ENCODE assay signal across 25 cellular contexts in genomic region chr4:5932021-5932553, GRCh38. TPM values are rescaled to one million over a fixed set of nuclear protein-coding genes. Genes with fewer than 3 reads are reported as not detected.
A peak's percentile ranks its signal among the peaks of the same experiment; 100 is the strongest.
DNase-seq lines count a peak whose midpoint lies in the region; TF ChIP-seq lines count a peak whose summit lies in the region.
"Had no signal": no experiment of that assay in that cellular context is flagged by ENCODE, and none has a peak within 500 bp of the region (broad histone marks: within the 10 kb centered on the region; RNA-seq: fewer than 3 reads in every experiment).

No MANE protein-coding gene starts in this region.

- no peak overlapping the region for H2AK5ac ChIP-seq in neuronal stem cell (ENCODE audit: low read depth, low read length)

- no peak overlapping the region for H2BK5ac ChIP-seq in neuronal stem cell (ENCODE audit: low read length)

- H3K36me3 Mint-ChIP-seq in Caco-2 (ENCODE audit: insufficient read depth, unreplicated experiment) (no peaks in the 10 kb centered on the region), chondrocyte (ENCODE audit: low read depth) (peaks cover 4% of the 10 kb centered on the region)

- no peak overlapping the region for H2BK12ac ChIP-seq in neuronal stem cell (ENCODE audit: low read length)

- no peaks in the 10 kb centered on the region for H3K9me3 Mint-ChIP-seq in Caco-2 (ENCODE audit: unreplicated experiment)
- H3K9me3 Mint-ChIP-seq in chondrocyte (ENCODE audit: low read depth) = no peaks in the 10 kb centered on the region

- no peak overlapping the region for H3K4me3 ChIP-seq in neuronal stem cell (ENCODE audit: low read length in 2 of 2)
- no peak overlapping the region for H3K4me3 ChIP-seq in Caco-2 (ENCODE audit: low read depth, low read length)
- H3K4me3 ChIP-seq: cardiac muscle cell, MG63, SJCRH30, upper lobe of left lung had no signal

- no peaks in the 10 kb centered on the region for H3K4me1 Mint-ChIP-seq in Caco-2 (ENCODE audit: low read depth, unreplicated experiment)
- H3K4me1 Mint-ChIP-seq in chondrocyte (ENCODE audit: low read depth) = peaks cover 13% of the 10 kb centered on the region
- H3K4me1 Mint-ChIP-seq: T-helper 17 cell had no signal

- POLR2A ChIA-PET in Caco-2 (lab: Charles Lee) = no interaction called here

- CTCF ChIA-PET in Caco-2 (lab: Charles Lee) = no interaction called here

- TF ChIP-seq CTCF in Caco-2 (IDR thresholded peaks at IDR 0.05; ENCODE audit: insufficient read depth in 1 of 2, low read depth in 1 of 2, low read length in 1 of 2, severe bottlenecking in 1 of 2, unreplicated experiment in 1 of 2) (no peak), chondrocyte (IDR thresholded peaks at IDR 0.05) (no peak)

- H3K27me3 Mint-ChIP-seq in Caco-2 (ENCODE audit: insufficient read depth, unreplicated experiment) = peaks cover 30% of the 10 kb centered on the region
- peaks cover 63% of the 10 kb centered on the region for H3K27me3 Mint-ChIP-seq in chondrocyte (ENCODE audit: low read depth)

- H2BK15ac ChIP-seq in neuronal stem cell (ENCODE audit: low read length) = no peak overlapping the region

- H3K27me3 ChIP-seq in neuronal stem cell (ENCODE audit: control insufficient read depth in 3 of 3, insufficient read depth in 3 of 3, low read depth in 1 of 3, low read length in 3 of 3) (peaks cover 0 to 31% (median 3%) of the 10 kb centered on the region in 3 experiments), Caco-2 (replicated peaks; ENCODE audit: control insufficient read depth, insufficient read depth, low read length) (no peaks in the 10 kb centered on the region)
- H3K27me3 ChIP-seq: cardiac muscle cell, MG63, upper lobe of left lung had no signal

- no peak overlapping the region for H2BK120ac ChIP-seq in neuronal stem cell (ENCODE audit: low read depth, low read length)

- no peak overlapping the region for H4K8ac ChIP-seq in neuronal stem cell (ENCODE audit: low read depth, low read length)

- intact Hi-C loops in Caco-2 (cut with micrococcal nuclease; ENCODE audit: unreplicated experiment) = no loop called here

- H3K14ac ChIP-seq in neuronal stem cell (ENCODE audit: low read length) = no peak overlapping the region

- H3K9me3 ChIP-seq in neuronal stem cell (replicated peaks in 1 of 2; ENCODE audit: control insufficient read depth in 2 of 2, insufficient read depth in 1 of 2, low read depth in 1 of 2, low read length in 2 of 2) (no peaks in the 10 kb centered on the region), Caco-2 (no peaks in the 10 kb centered on the region)
- H3K9me3 ChIP-seq: MG63, neutrophil, SJCRH30, upper lobe of left lung had no signal

- TF ChIP-seq RAD21 in Ishikawa (IDR thresholded peaks at IDR 0.05; ENCODE audit: low read depth) = no peak

- H3K4ac ChIP-seq in neuronal stem cell (ENCODE audit: low read length) = no peak overlapping the region

- TF ChIP-seq EP300 in Ishikawa (IDR thresholded peaks at IDR 0.05; ENCODE audit: borderline replicate concordance) = no peak

- BruUV-seq in Caco-2 (replicated peaks; lab: Mats Ljungman, UMichigan) = no TSS peak

- H4K91ac ChIP-seq in neuronal stem cell (ENCODE audit: low read depth, low read length, poor library complexity) = no peak overlapping the region

- H3K27ac ChIP-seq in neuronal stem cell (replicated peaks; ENCODE audit: low read length) = no peak overlapping the region
- H3K27ac ChIP-seq: cardiac muscle cell, neutrophil, SJCRH30, upper lobe of left lung, VCaP had no signal

- H3K18ac ChIP-seq in neuronal stem cell (ENCODE audit: low read length) = peak overlapping the region; percentile 74

- DNase-seq in NCI-H187 treated with DMSO at 0.1 percent for 48 hours (lab: John Stamatoyannopoulos, UW) (peak; percentile 87), NCI-H510A (lab: John Stamatoyannopoulos, UW) (peak; percentile 84), neuronal stem cell (ENCODE audit: low spot score) (no peak), Caco-2 (no peak), chondrocyte (ENCODE audit: low spot score) (no peak)
- DNase-seq in activated effector memory CD4-positive, alpha-beta T cell treated with anti-CD3 and anti-CD28 coated beads, Interleukin-2, amount 50 U/mL, for 16 hours = no peak
- DNase-seq: activated CD4-positive, alpha-beta T cell treated with anti-CD3 and anti-CD28 coated beads, Interleukin-2, amount 50 U/mL, for 1 hour; activated CD8-positive, alpha-beta memory T cell treated with anti-CD3 and anti-CD28 coated beads, Interleukin-2, amount 50 U/mL, for 48 hours; activated naive CD4-positive, alpha-beta T cell; amygdala; effector memory CD4-positive, alpha-beta T cell; HFFc6; IMR-90; left ventricle myocardium superior; MG63; NCI-H524; PC-3; SJCRH30; stimulated activated CD4-positive, alpha-beta T cell treated with anti-CD3 and anti-CD28 coated beads, Interleukin-4, amount 100 ng/mL, for 4 hours; T-helper 17 cell; upper lobe of left lung had no signal

- H3K4me3 Mint-ChIP-seq in Caco-2 (ENCODE audit: unreplicated experiment) = no peak overlapping the region
- no peak overlapping the region for H3K4me3 Mint-ChIP-seq in chondrocyte (ENCODE audit: unreplicated experiment)
- H3K4me3 Mint-ChIP-seq: HFFc6, T-helper 17 cell had no signal

- H3K79me1 ChIP-seq in neuronal stem cell (ENCODE audit: low read depth, low read length) = no peaks in the 10 kb centered on the region

- H3K23ac ChIP-seq in neuronal stem cell (ENCODE audit: low read depth, low read length, poor library complexity) = no peak overlapping the region

- WGBS in neuronal stem cell (ENCODE audit: extremely low coverage in 2 of 2, insufficient read length in 2 of 2, insufficient replicate concordance in 1 of 2), 2 donors = no CpG with 5 or more reads among the region's 12 CpGs

- H3K27ac Mint-ChIP-seq in Caco-2 (ENCODE audit: unreplicated experiment) (no peak overlapping the region), chondrocyte (ENCODE audit: unreplicated experiment) (no peak overlapping the region)
- H3K27ac Mint-ChIP-seq: HFFc6, T-helper 17 cell had no signal

- H3K4me1 ChIP-seq in neuronal stem cell (ENCODE audit: control insufficient read depth in 2 of 2, insufficient read depth in 1 of 2, low read depth in 1 of 2, low read length in 2 of 2) (peaks cover 0 to 2% of the 10 kb centered on the region in 2 donors), Caco-2 (no peaks in the 10 kb centered on the region)
- H3K4me1 ChIP-seq: upper lobe of left lung had no signal

- H2AFZ ChIP-seq in neuronal stem cell (ENCODE audit: low read length) = no peak overlapping the region

- no peaks in the 10 kb centered on the region for H3K36me3 ChIP-seq in neuronal stem cell (replicated peaks in 1 of 2; ENCODE audit: control insufficient read depth in 2 of 2, insufficient read depth in 2 of 2, low read length in 2 of 2)
- H3K36me3 ChIP-seq in Caco-2 (ENCODE audit: control insufficient read depth, insufficient read depth, low read length) = no peaks in the 10 kb centered on the region
- H3K36me3 ChIP-seq: cardiac muscle cell, MG63, neutrophil, SJCRH30, upper lobe of left lung had no signal

- H3K4me2 ChIP-seq in neuronal stem cell (ENCODE audit: insufficient read depth, low read length, poor library complexity, severe bottlenecking) = no peak overlapping the region

- H3K9ac ChIP-seq in neuronal stem cell (ENCODE audit: low read depth, low read length, poor library complexity) = no peak overlapping the region

TF ChIP-seq in Ishikawa, 13 proteins besides CTCF, POLR2A, EP300 and RAD21:
- TF ChIP-seq, protein P1, sequence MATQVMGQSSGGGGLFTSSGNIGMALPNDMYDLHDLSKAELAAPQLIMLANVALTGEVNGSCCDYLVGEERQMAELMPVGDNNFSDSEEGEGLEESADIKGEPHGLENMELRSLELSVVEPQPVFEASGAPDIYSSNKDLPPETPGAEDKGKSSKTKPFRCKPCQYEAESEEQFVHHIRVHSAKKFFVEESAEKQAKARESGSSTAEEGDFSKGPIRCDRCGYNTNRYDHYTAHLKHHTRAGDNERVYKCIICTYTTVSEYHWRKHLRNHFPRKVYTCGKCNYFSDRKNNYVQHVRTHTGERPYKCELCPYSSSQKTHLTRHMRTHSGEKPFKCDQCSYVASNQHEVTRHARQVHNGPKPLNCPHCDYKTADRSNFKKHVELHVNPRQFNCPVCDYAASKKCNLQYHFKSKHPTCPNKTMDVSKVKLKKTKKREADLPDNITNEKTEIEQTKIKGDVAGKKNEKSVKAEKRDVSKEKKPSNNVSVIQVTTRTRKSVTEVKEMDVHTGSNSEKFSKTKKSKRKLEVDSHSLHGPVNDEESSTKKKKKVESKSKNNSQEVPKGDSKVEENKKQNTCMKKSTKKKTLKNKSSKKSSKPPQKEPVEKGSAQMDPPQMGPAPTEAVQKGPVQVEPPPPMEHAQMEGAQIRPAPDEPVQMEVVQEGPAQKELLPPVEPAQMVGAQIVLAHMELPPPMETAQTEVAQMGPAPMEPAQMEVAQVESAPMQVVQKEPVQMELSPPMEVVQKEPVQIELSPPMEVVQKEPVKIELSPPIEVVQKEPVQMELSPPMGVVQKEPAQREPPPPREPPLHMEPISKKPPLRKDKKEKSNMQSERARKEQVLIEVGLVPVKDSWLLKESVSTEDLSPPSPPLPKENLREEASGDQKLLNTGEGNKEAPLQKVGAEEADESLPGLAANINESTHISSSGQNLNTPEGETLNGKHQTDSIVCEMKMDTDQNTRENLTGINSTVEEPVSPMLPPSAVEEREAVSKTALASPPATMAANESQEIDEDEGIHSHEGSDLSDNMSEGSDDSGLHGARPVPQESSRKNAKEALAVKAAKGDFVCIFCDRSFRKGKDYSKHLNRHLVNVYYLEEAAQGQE (IDR thresholded peaks at IDR 0.05; ENCODE audit: low read depth) = peak; percentile 62
- TF ChIP-seq ZBTB7A (IDR thresholded peaks at IDR 0.05; ENCODE audit: low read depth) = no peak

RNA-seq across cellular contexts. Expression of gene CRMP1, which starts 39.2 kb away (rescaled TPM):
- 122 TPM for polyA plus RNA-seq in neuronal stem cell (2013, experiment 1 of 2)
- polyA plus RNA-seq in neuronal stem cell (2013, experiment 2 of 2) = 121 TPM
- not detected in 2 replicates for total RNA-seq in Caco-2 (2022)
- total RNA-seq in chondrocyte = 36.6 to 59.5 TPM (median 57.7 TPM) in 3 replicates
- total RNA-seq: HFFc6, PC-3, T-helper 17 cell had no signal

Comparison
In these comparisons a context has a peak if more than half of its experiments do, and no peak if none do; other contexts are left out.
1. DNase-seq: peak in NCI-H187 treated with DMSO at 0.1 percent for 48 hours (single experiment) and NCI-H510A (single experiment); none in neuronal stem cell (single experiment), Caco-2 (0 of 2), activated effector memory CD4-positive, alpha-beta T cell treated with anti-CD3 and anti-CD28 coated beads, Interleukin-2, amount 50 U/mL, for 16 hours (single experiment) and chondrocyte (single experiment).
2. RNA of gene CRMP1, which starts 39.2 kb away (total RNA-seq): 36.6 to 59.5 TPM in chondrocyte; not detected in Caco-2; every median in the first group is over 10 times any median in the second.